Comparison of ENCODE assay signal across 8 cellular contexts in the genomic region with DNA sequence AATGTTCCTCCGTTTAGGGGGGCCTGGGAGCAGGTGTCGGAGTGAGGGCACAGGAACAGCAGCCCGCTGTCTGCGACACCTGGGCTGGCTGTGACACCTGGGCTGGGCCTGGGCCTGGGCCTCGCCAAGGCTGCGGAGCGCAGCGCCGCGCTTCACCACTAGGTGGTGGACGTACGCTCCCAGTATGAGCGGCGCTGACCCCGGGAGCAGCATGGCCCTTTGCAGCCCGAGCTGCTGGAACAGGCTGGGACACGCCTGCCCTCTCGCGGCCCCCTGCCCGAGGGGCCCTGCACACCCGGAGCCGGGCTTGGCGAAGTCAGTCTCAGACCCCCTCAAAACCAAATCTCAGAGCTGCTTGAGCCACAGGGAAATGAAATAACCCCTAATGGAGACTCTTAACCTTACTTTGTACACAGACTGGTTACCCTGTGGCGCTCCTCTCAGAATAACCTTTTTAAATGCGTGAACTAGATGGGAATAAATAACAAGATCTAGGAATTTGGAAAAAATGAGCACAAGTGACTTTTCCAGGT. TPM values are rescaled to one million over a fixed set of nuclear protein-coding genes. Genes with fewer than 3 reads are reported as not detected.
A peak's percentile ranks its signal among the peaks of the same experiment; 100 is the strongest.
DNase-seq lines count a peak whose midpoint lies in the region; ATAC-seq, FAIRE-seq and TF ChIP-seq lines count a peak whose summit lies in the region.

No MANE protein-coding gene starts in this region.

- H3K36me3 ChIP-seq in K562 (ENCODE audit: control insufficient read depth, insufficient read depth, low read length) (no peaks in the 10 kb centered on the region), iPS DF 6.9 (ENCODE audit: control insufficient read depth, insufficient read depth, low read length) (no peaks in the 10 kb centered on the region), small intestine (ENCODE audit: control insufficient read depth in 2 of 2, insufficient read depth in 2 of 2, low read length in 2 of 2) (no peaks in the 10 kb centered on the region)

- 4% methylated on average over 23 of the region's 25 CpGs for WGBS in K562 (ENCODE audit: insufficient coverage, low coverage, missing lambda C conversion rate)
- no CpG with 5 or more reads among the region's 25 CpGs for WGBS in iPS DF 6.9 (ENCODE audit: insufficient coverage, insufficient read length)
- 5 to 9% (median 6%) methylated on average over 25 of the region's 25 CpGs for WGBS in small intestine, 3 donors

- no TSS peak for BruUV-seq in K562 (replicated peaks; lab: Mats Ljungman, UMichigan)

- H3K4me3 ChIP-seq in K562, result no peak overlapping the region
- H3K4me3 ChIP-seq in iPS DF 6.9 (ENCODE audit: low read length), result no peak overlapping the region
- no peak overlapping the region for H3K4me3 ChIP-seq in small intestine (ENCODE audit: low read depth in 1 of 2, low read length in 2 of 2)

- no peaks in the 10 kb centered on the region for H3K9me1 ChIP-seq in K562 (ENCODE audit: control insufficient read depth, insufficient read depth, low read length)

- intact Hi-C loops in K562 (cut with micrococcal nuclease), result loop anchor here (1.0 kb wide), 3 partner anchors 49 to 317 kb away; no protein-coding TSS in a partner anchor

- H3K9me3 ChIP-seq in K562 (replicated peaks; ENCODE audit: control insufficient read depth, insufficient read depth, low read depth, low read length) (no peaks in the 10 kb centered on the region), iPS DF 6.9 (ENCODE audit: control insufficient read depth, insufficient read depth, low read length) (no peaks in the 10 kb centered on the region; the same call in 1 of the 2 replicates), small intestine (ENCODE audit: control insufficient read depth, low read depth) (no peaks in the 10 kb centered on the region)

- peak; percentile 82 for FAIRE-seq in K562 (lab: Jason Lieb, UNC)
- FAIRE-seq in small intestine (lab: Jason Lieb, UNC), result no peak

- no peaks in the 10 kb centered on the region for H3K79me2 ChIP-seq in K562 (ENCODE audit: control insufficient read depth, insufficient read depth, low read length)

- DNase-seq in NCI-H2081 (lab: John Stamatoyannopoulos, UW) (peak; percentile 62 to 75), NCI-H2081 treated with DMSO at 0.1 percent for 48 hours (lab: John Stamatoyannopoulos, UW) (no peak), NCI-H1930 (lab: John Stamatoyannopoulos, UW) (peak; percentile 49 to 66), UCSD-AML1 (lab: John Stamatoyannopoulos, UW; ENCODE audit: unreplicated experiment) (peak; percentile 83), K562 (ENCODE audit: extremely low read depth in 1 of 4, low spot score in 3 of 4) (peak; percentile 83 to 88 (median 86)), iPS DF 6.9 (ENCODE audit: low read depth, low spot score) (peak; percentile 88), small intestine (peak; percentile 80)

- peak; percentile 96 to 99 (median 97) for TF ChIP-seq CTCF in K562 (IDR thresholded peaks at IDR 0.05 in 2 of 3, conservative IDR thresholded peaks at IDR 0.05 in 1 of 3; ENCODE audit: insufficient read depth in 2 of 3, low read depth in 1 of 3, low read length in 3 of 3)

- H4K20me1 ChIP-seq in K562 (replicated peaks; ENCODE audit: control insufficient read depth, insufficient read depth, low read length), result no peaks in the 10 kb centered on the region

- peak; percentile 86 for ATAC-seq in HG02870 (IDR thresholded peaks at IDR 0.05; ENCODE audit: unreplicated experiment)
- peak; percentile 100 for ATAC-seq in K562

- H3K4me1 ChIP-seq in K562 (replicated peaks in 1 of 2; ENCODE audit: control insufficient read depth in 2 of 2, insufficient read depth in 2 of 2, low read length in 2 of 2) (peaks cover 0 to 6% of the 10 kb centered on the region in 2 experiments; a peak in 2 of 5 replicates), iPS DF 6.9 (ENCODE audit: control insufficient read depth, insufficient read depth, low read length) (no peaks in the 10 kb centered on the region), small intestine (ENCODE audit: control insufficient read depth in 2 of 2, insufficient read depth in 1 of 2, low read depth in 1 of 2, low read length in 1 of 2) (no peaks in the 10 kb centered on the region)

- in situ Hi-C loops in K562 (cut with MboI), result no loop called here

- H3K9ac ChIP-seq in K562 (ENCODE audit: insufficient read depth in 1 of 2, low read depth in 2 of 2, low read length in 2 of 2), result peak overlapping the region in 1 of 2 experiments; percentile 62; a peak in 1 of 4 replicates

- H3K4me2 ChIP-seq in K562 (ENCODE audit: insufficient read depth, low read length), result no peak overlapping the region; the same call in 1 of the 2 replicates

- peak overlapping the region; percentile 35; the same call in 1 of the 2 replicates for H2AFZ ChIP-seq in K562 (ENCODE audit: low read depth, low read length)

- TF ChIP-seq RAD21 in K562 (CRISPR knock-in tag; conservative IDR thresholded peaks at IDR 0.05 in 1 of 2, IDR thresholded peaks at IDR 0.05 in 1 of 2), result peak; percentile 88 to 97

- no peak for TF ChIP-seq EP300 in K562 (IDR thresholded peaks at IDR 0.05; ENCODE audit: low read length)

- CTCF ChIA-PET in K562 (lab: Yijun Ruan, JAX; ENCODE audit: low intra/inter-chr PET ratio), result interaction anchor here (0.6 to 2.5 kb wide), 4 partner anchors 48 to 324 kb away, joined by 3 to 24 read pairs (median 10); no protein-coding TSS in a partner anchor

- POLR2A ChIA-PET in K562 (lab: Yijun Ruan, JAX), result interaction anchor here (1.3 kb wide), 1 partner anchor 12 kb away, joined by 3 read pairs; no protein-coding TSS in a partner anchor

- H3K27ac ChIP-seq in K562 (ENCODE audit: extremely low read depth, low read depth, low read length), result no peak overlapping the region
- no peak overlapping the region for H3K27ac ChIP-seq in iPS DF 6.9 (ENCODE audit: low read length)
- no peak overlapping the region for H3K27ac ChIP-seq in small intestine (ENCODE audit: low read depth in 1 of 2, low read length in 1 of 2)

- no peak for TF ChIP-seq POLR2A in K562 (conservative IDR thresholded peaks at IDR 0.05)

- peaks cover 5 to 35% of the 10 kb centered on the region in 2 experiments; a peak in 4 of 5 replicates for H3K27me3 ChIP-seq in K562 (ENCODE audit: control insufficient read depth in 2 of 2, insufficient read depth in 2 of 2, low read length in 2 of 2)
- peaks cover 4% of the 10 kb centered on the region; the same call in 1 of the 2 replicates for H3K27me3 ChIP-seq in iPS DF 6.9 (ENCODE audit: control insufficient read depth, insufficient read depth, low read length)
- H3K27me3 ChIP-seq in small intestine (ENCODE audit: control insufficient read depth in 2 of 2, insufficient read depth in 2 of 2, low read length in 2 of 2), result no peaks in the 10 kb centered on the region

TF ChIP-seq in K562, 482 proteins besides CTCF, POLR2A, EP300 and RAD21 (continues in another document):
- TF ChIP-seq, protein P1, sequence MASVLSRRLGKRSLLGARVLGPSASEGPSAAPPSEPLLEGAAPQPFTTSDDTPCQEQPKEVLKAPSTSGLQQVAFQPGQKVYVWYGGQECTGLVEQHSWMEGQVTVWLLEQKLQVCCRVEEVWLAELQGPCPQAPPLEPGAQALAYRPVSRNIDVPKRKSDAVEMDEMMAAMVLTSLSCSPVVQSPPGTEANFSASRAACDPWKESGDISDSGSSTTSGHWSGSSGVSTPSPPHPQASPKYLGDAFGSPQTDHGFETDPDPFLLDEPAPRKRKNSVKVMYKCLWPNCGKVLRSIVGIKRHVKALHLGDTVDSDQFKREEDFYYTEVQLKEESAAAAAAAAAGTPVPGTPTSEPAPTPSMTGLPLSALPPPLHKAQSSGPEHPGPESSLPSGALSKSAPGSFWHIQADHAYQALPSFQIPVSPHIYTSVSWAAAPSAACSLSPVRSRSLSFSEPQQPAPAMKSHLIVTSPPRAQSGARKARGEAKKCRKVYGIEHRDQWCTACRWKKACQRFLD (CRISPR knock-in tag; IDR thresholded peaks at IDR 0.05), result no peak
- TF ChIP-seq, protein P2, sequence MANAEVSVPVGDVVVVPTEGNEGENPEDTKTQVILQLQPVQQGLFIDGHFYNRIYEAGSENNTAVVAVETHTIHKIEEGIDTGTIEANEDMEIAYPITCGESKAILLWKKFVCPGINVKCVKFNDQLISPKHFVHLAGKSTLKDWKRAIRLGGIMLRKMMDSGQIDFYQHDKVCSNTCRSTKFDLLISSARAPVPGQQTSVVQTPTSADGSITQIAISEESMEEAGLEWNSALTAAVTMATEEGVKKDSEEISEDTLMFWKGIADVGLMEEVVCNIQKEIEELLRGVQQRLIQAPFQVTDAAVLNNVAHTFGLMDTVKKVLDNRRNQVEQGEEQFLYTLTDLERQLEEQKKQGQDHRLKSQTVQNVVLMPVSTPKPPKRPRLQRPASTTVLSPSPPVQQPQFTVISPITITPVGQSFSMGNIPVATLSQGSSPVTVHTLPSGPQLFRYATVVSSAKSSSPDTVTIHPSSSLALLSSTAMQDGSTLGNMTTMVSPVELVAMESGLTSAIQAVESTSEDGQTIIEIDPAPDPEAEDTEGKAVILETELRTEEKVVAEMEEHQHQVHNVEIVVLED (CRISPR knock-in tag; IDR thresholded peaks at IDR 0.05), result no peak
- TF ChIP-seq NFIC (IDR thresholded peaks at IDR 0.05), result no peak
- TF ChIP-seq SRSF7 (optimal IDR thresholded peaks at IDR 0.05; ENCODE audit: low read depth, low read length), result no peak
- no peak for TF ChIP-seq MEIS2 (IDR thresholded peaks at IDR 0.05; ENCODE audit: partially characterized antibody)
- TF ChIP-seq PTTG1 (tag; IDR thresholded peaks at IDR 0.05; ENCODE audit: low read depth), result no peak

RNA-seq across cellular contexts. Expression of a gene that starts 38.6 kb away (rescaled TPM):
- total RNA-seq in K562 (2011; cell fraction: chromatin; rRNA removed; ENCODE audit: low replicate concordance), result not detected in 2 replicates
- total RNA-seq in K562 (2011; cell fraction: nucleolus; rRNA removed), result not detected in 2 replicates
- total RNA-seq in K562 (2011; cell fraction: nucleoplasm; rRNA removed), result not detected in 2 replicates
- total RNA-seq in K562 (2014; rRNA removed), result not detected in 2 replicates
- not detected in 2 replicates for total RNA-seq in K562 (2014; rRNA removed; fragmentation: Illumina TruSeq; extraction: Trizol)
- total RNA-seq in K562 (2015; rRNA removed; fragmentation: Illumina TruSeq; extraction: Trizol), result not detected in 2 replicates
- not detected in 2 replicates for total RNA-seq in K562 (2021)
- not detected in 2 replicates for polyA plus RNA-seq in K562 (2011; rRNA removed)
- not detected in 2 replicates for polyA plus RNA-seq in K562 (2011; cell fraction: cytosol; rRNA removed)
- polyA plus RNA-seq in K562 (2011; cell fraction: nucleus; rRNA removed), result not detected in 2 replicates
- polyA plus RNA-seq in K562 (2012), result not detected in 2 replicates
- not detected in 2 replicates for polyA plus RNA-seq in K562 (2014; fragmentation: Illumina TruSeq; extraction: Trizol)
- not detected for polyA plus RNA-seq in K562 (2014; fragmentation: Nextera tagmentation; extraction: Ambion mirVana)
- not detected in 2 replicates for polyA plus RNA-seq in K562 (2014; rRNA removed)
- not detected in 2 replicates for polyA minus RNA-seq in K562 (2011; rRNA and poly(A)+ RNA removed)
- polyA minus RNA-seq in K562 (2011; cell fraction: cytosol; rRNA and poly(A)+ RNA removed), result not detected in 2 replicates
- not detected in 2 replicates for polyA minus RNA-seq in K562 (2011; cell fraction: nucleus; rRNA and poly(A)+ RNA removed)
- polyA plus RNA-seq in small intestine, result 10 to 100 TPM in 1 of 3 donors, 1 to 10 TPM in 2; 6.7 to 17.8 (median 8.4) TPM

Comparison
In these comparisons a context has a peak if more than half of its experiments do, and no peak if none do; other contexts are left out.
1. RNA of a gene that starts 38.6 kb away (polyA plus RNA-seq): 6.7 to 17.8 TPM in small intestine; not detected in K562; every median in the first group is over 4 times any median in the second.